Comparison of ENCODE assay signal across 39 cellular contexts in genomic region chr1:11825131-11825530, GRCh38. TPM values are rescaled to one million over a fixed set of nuclear protein-coding genes. Genes with fewer than 3 reads are reported as not detected.
"Had no signal": no experiment of that assay in that cellular context is flagged by ENCODE, and none has a peak within 500 bp of the region (broad histone marks: within the 10 kb centered on the region; RNA-seq: fewer than 3 reads in every experiment).

No MANE protein-coding gene starts in this region.

- DNase-seq: activated CD4-positive, alpha-beta memory T cell treated with anti-CD3 and anti-CD28 coated beads, Interleukin-2, amount 10 ng/mL, durations not matched to agents 7 days and 5 days; activated CD4-positive, alpha-beta T cell treated with anti-CD3 and anti-CD28 coated beads for 1 hour; activated CD4-positive, alpha-beta T cell treated with anti-CD3 and anti-CD28 coated beads for 36 hours; activated CD4-positive, alpha-beta T cell treated with anti-CD3 and anti-CD28 coated beads for 48 hours; activated CD4-positive, alpha-beta T cell treated with anti-CD3 and anti-CD28 coated beads, Interleukin-2, amount 10 ng/mL, durations not matched to agents 7 days and 5 days; activated CD4-positive, alpha-beta T cell treated with anti-CD3 and anti-CD28 coated beads, Interleukin-2, amount 50 U/mL, for 48 hours; activated CD4-positive, CD25-positive, alpha-beta regulatory T cell; activated CD8-positive, alpha-beta memory T cell treated with anti-CD3 and anti-CD28 coated beads for 24 hours; activated CD8-positive, alpha-beta memory T cell treated with anti-CD3 and anti-CD28 coated beads, Interleukin-2, amount 10 ng/mL, durations not matched to agents 7 days and 5 days; activated CD8-positive, alpha-beta memory T cell treated with anti-CD3 and anti-CD28 coated beads, Interleukin-2, amount 50 U/mL, for 48 hours; activated CD8-positive, alpha-beta T cell treated with anti-CD3 and anti-CD28 coated beads, Interleukin-2, amount 10 ng/mL, durations not matched to agents 7 days and 5 days; activated effector memory CD4-positive, alpha-beta T cell treated with Interleukin-2 at 50 U/mL for 16 hours; activated gamma-delta T cell; activated naive CD4-positive, alpha-beta T cell treated with anti-CD3 and anti-CD28 coated beads, Interleukin-2, amount 10 ng/mL, durations not matched to agents 7 days and 5 days; activated naive CD4-positive, alpha-beta T cell treated with Interleukin-2 at 50 U/mL for 16 hours; activated naive CD8-positive, alpha-beta T cell treated with anti-CD3 and anti-CD28 coated beads, Interleukin-2, amount 10 ng/mL, durations not matched to agents 7 days and 5 days; activated naive CD8-positive, alpha-beta T cell treated with anti-CD3 and anti-CD28 coated beads, Interleukin-2, amount 50 U/mL, for 24 hours; activated T-cell treated with anti-CD3 and anti-CD28 coated beads, Interleukin-2, amount 50 U/mL, for 24 hours; activated T-cell treated with anti-CD3 and anti-CD28 coated beads, Interleukin-2, amount 50 U/mL, for 48 hours; amygdala; anterior cingulate cortex; caudate nucleus; cerebellar nuclear complex; T-helper 1 cell; T-helper 2 cell; T-helper 9 cell had no signal

- H3K4me1 ChIP-seq: ascending aorta had no signal

- H3K27me3 ChIP-seq: ascending aorta, cardiac muscle cell had no signal

- H3K4me3 Mint-ChIP-seq: activated CD4-positive, alpha-beta memory T cell treated with anti-CD3 and anti-CD28 coated beads, Interleukin-2, amount 10 ng/mL, durations not matched to agents 7 days and 5 days; activated CD4-positive, alpha-beta T cell treated with anti-CD3 and anti-CD28 coated beads for 36 hours; activated CD4-positive, alpha-beta T cell treated with anti-CD3 and anti-CD28 coated beads, Interleukin-2, amount 10 ng/mL, durations not matched to agents 7 days and 5 days; activated CD8-positive, alpha-beta memory T cell treated with anti-CD3 and anti-CD28 coated beads, Interleukin-2, amount 10 ng/mL, durations not matched to agents 7 days and 5 days; activated CD8-positive, alpha-beta T cell treated with anti-CD3 and anti-CD28 coated beads, Interleukin-2, amount 10 ng/mL, durations not matched to agents 7 days and 5 days; activated naive CD4-positive, alpha-beta T cell treated with anti-CD3 and anti-CD28 coated beads, Interleukin-2, amount 10 ng/mL, durations not matched to agents 7 days and 5 days; activated naive CD4-positive, alpha-beta T cell treated with anti-CD3 and anti-CD28 coated beads, Interleukin-2, amount 50 U/mL, for 24 hours; activated naive CD8-positive, alpha-beta T cell; activated naive CD8-positive, alpha-beta T cell treated with anti-CD3 and anti-CD28 coated beads, Interleukin-2, amount 10 ng/mL, durations not matched to agents 7 days and 5 days; activated naive CD8-positive, alpha-beta T cell treated with anti-CD3 and anti-CD28 coated beads, Interleukin-2, amount 50 U/mL, for 24 hours; activated T-cell treated with anti-CD3 and anti-CD28 coated beads, Interleukin-2, amount 50 U/mL, for 24 hours; brain; central memory CD8-positive, alpha-beta T cell; T-helper 1 cell treated with Interleukin-12 subunit alpha and Interleukin-12 subunit beta and Interleukin-4 antibody, amounts not matched to agents 30 μg/mL and 1 μg/mL, for 36 hours; T-helper 2 cell treated with Interferon-gamma antibody and Interleukin-4, amounts not matched to agents 5 μg/mL and 100 μg/mL, for 36 hours had no signal

- H3K27me3 Mint-ChIP-seq: activated CD4-positive, alpha-beta memory T cell treated with anti-CD3 and anti-CD28 coated beads, Interleukin-2, amount 10 ng/mL, durations not matched to agents 7 days and 5 days; activated CD4-positive, alpha-beta T cell treated with anti-CD3 and anti-CD28 coated beads for 36 hours; activated CD4-positive, alpha-beta T cell treated with anti-CD3 and anti-CD28 coated beads, Interleukin-2, amount 10 ng/mL, durations not matched to agents 7 days and 5 days; activated CD8-positive, alpha-beta memory T cell treated with anti-CD3 and anti-CD28 coated beads, Interleukin-2, amount 10 ng/mL, durations not matched to agents 7 days and 5 days; activated naive CD4-positive, alpha-beta T cell treated with anti-CD3 and anti-CD28 coated beads, Interleukin-2, amount 10 ng/mL, durations not matched to agents 7 days and 5 days; activated naive CD4-positive, alpha-beta T cell treated with anti-CD3 and anti-CD28 coated beads, Interleukin-2, amount 50 U/mL, for 24 hours; activated naive CD8-positive, alpha-beta T cell; activated naive CD8-positive, alpha-beta T cell treated with anti-CD3 and anti-CD28 coated beads, Interleukin-2, amount 10 ng/mL, durations not matched to agents 7 days and 5 days; activated naive CD8-positive, alpha-beta T cell treated with anti-CD3 and anti-CD28 coated beads, Interleukin-2, amount 50 U/mL, for 24 hours; activated T-cell treated with anti-CD3 and anti-CD28 coated beads, Interleukin-2, amount 50 U/mL, for 24 hours; brain; central memory CD8-positive, alpha-beta T cell had no signal

- H3K9me3 ChIP-seq: ascending aorta had no signal

- H3K27ac ChIP-seq: ascending aorta, cardiac muscle cell, VCaP had no signal

- H3K27ac Mint-ChIP-seq: activated CD4-positive, alpha-beta memory T cell treated with anti-CD3 and anti-CD28 coated beads, Interleukin-2, amount 10 ng/mL, durations not matched to agents 7 days and 5 days; activated CD4-positive, alpha-beta T cell treated with anti-CD3 and anti-CD28 coated beads for 36 hours; activated CD4-positive, alpha-beta T cell treated with anti-CD3 and anti-CD28 coated beads, Interleukin-2, amount 10 ng/mL, durations not matched to agents 7 days and 5 days; activated CD8-positive, alpha-beta memory T cell treated with anti-CD3 and anti-CD28 coated beads, Interleukin-2, amount 10 ng/mL, durations not matched to agents 7 days and 5 days; activated CD8-positive, alpha-beta T cell treated with anti-CD3 and anti-CD28 coated beads, Interleukin-2, amount 10 ng/mL, durations not matched to agents 7 days and 5 days; activated naive CD4-positive, alpha-beta T cell treated with anti-CD3 and anti-CD28 coated beads, Interleukin-2, amount 10 ng/mL, durations not matched to agents 7 days and 5 days; activated naive CD4-positive, alpha-beta T cell treated with anti-CD3 and anti-CD28 coated beads, Interleukin-2, amount 50 U/mL, for 24 hours; activated naive CD8-positive, alpha-beta T cell; activated naive CD8-positive, alpha-beta T cell treated with anti-CD3 and anti-CD28 coated beads, Interleukin-2, amount 10 ng/mL, durations not matched to agents 7 days and 5 days; activated naive CD8-positive, alpha-beta T cell treated with anti-CD3 and anti-CD28 coated beads, Interleukin-2, amount 50 U/mL, for 24 hours; activated T-cell treated with anti-CD3 and anti-CD28 coated beads, Interleukin-2, amount 50 U/mL, for 24 hours; activated T-helper 2 cell treated with anti-CD3 and anti-CD28 coated beads, Interferon-gamma antibody, Interleukin-2, Interleukin-4, amounts not matched to agents 10 μg/mL and 5 μg/mL and 100 μg/mL, durations not matched to agents 14 hours and 24 hours and 36 hours; brain; T-helper 1 cell treated with Interleukin-12 subunit alpha and Interleukin-12 subunit beta and Interleukin-4 antibody, amounts not matched to agents 30 μg/mL and 1 μg/mL, for 36 hours; T-helper 2 cell treated with Interferon-gamma antibody and Interleukin-4, amounts not matched to agents 5 μg/mL and 100 μg/mL, for 36 hours had no signal

- ATAC-seq: activated CD4-positive, alpha-beta T cell treated with anti-CD3 and anti-CD28 coated beads for 36 hours; activated CD4-positive, CD25-positive, alpha-beta regulatory T cell treated with anti-CD3 and anti-CD28 coated beads, Interleukin-2, amount 50 U/mL, for 24 hours; activated CD8-positive, alpha-beta memory T cell treated with anti-CD3 and anti-CD28 coated beads, Interleukin-2, amount 10 ng/mL, durations not matched to agents 7 days and 5 days; activated CD8-positive, alpha-beta T cell treated with anti-CD3 and anti-CD28 coated beads, Interleukin-2, amount 10 ng/mL, durations not matched to agents 7 days and 5 days; activated naive CD8-positive, alpha-beta T cell treated with anti-CD3 and anti-CD28 coated beads, Interleukin-2, amount 50 U/mL, for 24 hours had no signal

- H3K36me3 Mint-ChIP-seq: activated naive CD8-positive, alpha-beta T cell had no signal

- H3K4me3 ChIP-seq: ascending aorta, cardiac muscle cell had no signal

- H3K9me3 Mint-ChIP-seq: activated CD4-positive, alpha-beta memory T cell treated with anti-CD3 and anti-CD28 coated beads, Interleukin-2, amount 10 ng/mL, durations not matched to agents 7 days and 5 days; activated CD4-positive, alpha-beta T cell treated with anti-CD3 and anti-CD28 coated beads, Interleukin-2, amount 10 ng/mL, durations not matched to agents 7 days and 5 days; activated naive CD4-positive, alpha-beta T cell treated with anti-CD3 and anti-CD28 coated beads, Interleukin-2, amount 10 ng/mL, durations not matched to agents 7 days and 5 days; activated naive CD4-positive, alpha-beta T cell treated with anti-CD3 and anti-CD28 coated beads, Interleukin-2, amount 50 U/mL, for 24 hours; activated naive CD8-positive, alpha-beta T cell treated with anti-CD3 and anti-CD28 coated beads, Interleukin-2, amount 10 ng/mL, durations not matched to agents 7 days and 5 days; activated naive CD8-positive, alpha-beta T cell treated with anti-CD3 and anti-CD28 coated beads, Interleukin-2, amount 50 U/mL, for 24 hours; activated T-cell treated with anti-CD3 and anti-CD28 coated beads, Interleukin-2, amount 50 U/mL, for 24 hours; activated T-helper 2 cell treated with anti-CD3 and anti-CD28 coated beads, Interferon-gamma antibody, Interleukin-2, Interleukin-4, amounts not matched to agents 10 μg/mL and 5 μg/mL and 100 μg/mL, durations not matched to agents 14 hours and 24 hours and 36 hours; brain; central memory CD8-positive, alpha-beta T cell; T-helper 1 cell treated with Interleukin-12 subunit alpha and Interleukin-12 subunit beta and Interleukin-4 antibody, amounts not matched to agents 30 μg/mL and 1 μg/mL, for 36 hours; T-helper 2 cell treated with Interferon-gamma antibody and Interleukin-4, amounts not matched to agents 5 μg/mL and 100 μg/mL, for 36 hours had no signal

- H3K4me1 Mint-ChIP-seq: activated CD4-positive, alpha-beta memory T cell treated with anti-CD3 and anti-CD28 coated beads, Interleukin-2, amount 10 ng/mL, durations not matched to agents 7 days and 5 days; activated CD4-positive, alpha-beta T cell treated with anti-CD3 and anti-CD28 coated beads for 36 hours; activated CD4-positive, alpha-beta T cell treated with anti-CD3 and anti-CD28 coated beads, Interleukin-2, amount 10 ng/mL, durations not matched to agents 7 days and 5 days; activated CD8-positive, alpha-beta memory T cell treated with anti-CD3 and anti-CD28 coated beads, Interleukin-2, amount 10 ng/mL, durations not matched to agents 7 days and 5 days; activated naive CD4-positive, alpha-beta T cell treated with anti-CD3 and anti-CD28 coated beads, Interleukin-2, amount 10 ng/mL, durations not matched to agents 7 days and 5 days; activated naive CD4-positive, alpha-beta T cell treated with anti-CD3 and anti-CD28 coated beads, Interleukin-2, amount 50 U/mL, for 24 hours; activated naive CD8-positive, alpha-beta T cell treated with anti-CD3 and anti-CD28 coated beads, Interleukin-2, amount 10 ng/mL, durations not matched to agents 7 days and 5 days; activated naive CD8-positive, alpha-beta T cell treated with anti-CD3 and anti-CD28 coated beads, Interleukin-2, amount 50 U/mL, for 24 hours; brain; central memory CD8-positive, alpha-beta T cell had no signal

- FAIRE-seq: bronchial epithelial cell, TTC549 had no signal

RNA-seq across cellular contexts. Expression of gene NPPA, which starts 22.5 kb away (rescaled TPM):
- total RNA-seq: activated CD4-positive, alpha-beta memory T cell treated with anti-CD3 and anti-CD28 coated beads, Interleukin-2, amount 10 ng/mL, durations not matched to agents 7 days and 5 days; activated CD4-positive, alpha-beta T cell treated with anti-CD3 and anti-CD28 coated beads for 36 hours; activated CD4-positive, alpha-beta T cell treated with anti-CD3 and anti-CD28 coated beads, Interleukin-2, amount 10 ng/mL, durations not matched to agents 7 days and 5 days; activated CD8-positive, alpha-beta memory T cell treated with anti-CD3 and anti-CD28 coated beads, Interleukin-2, amount 10 ng/mL, durations not matched to agents 7 days and 5 days; activated CD8-positive, alpha-beta T cell treated with anti-CD3 and anti-CD28 coated beads, Interleukin-2, amount 10 ng/mL, durations not matched to agents 7 days and 5 days; activated naive CD8-positive, alpha-beta T cell treated with anti-CD3 and anti-CD28 coated beads, Interleukin-2, amount 10 ng/mL, durations not matched to agents 7 days and 5 days; activated T-helper 2 cell treated with anti-CD3 and anti-CD28 coated beads, Interferon-gamma antibody, Interleukin-2, Interleukin-4, amounts not matched to agents 10 μg/mL and 5 μg/mL and 100 μg/mL, durations not matched to agents 14 hours and 24 hours and 36 hours; ascending aorta; bronchial epithelial cell had no signal

RNA-seq across cellular contexts. Expression of gene NPPB, which starts 33.6 kb away (rescaled TPM):
- total RNA-seq: activated CD4-positive, alpha-beta memory T cell treated with anti-CD3 and anti-CD28 coated beads, Interleukin-2, amount 10 ng/mL, durations not matched to agents 7 days and 5 days; activated CD4-positive, alpha-beta T cell treated with anti-CD3 and anti-CD28 coated beads for 36 hours; activated CD4-positive, alpha-beta T cell treated with anti-CD3 and anti-CD28 coated beads, Interleukin-2, amount 10 ng/mL, durations not matched to agents 7 days and 5 days; activated CD8-positive, alpha-beta memory T cell treated with anti-CD3 and anti-CD28 coated beads, Interleukin-2, amount 10 ng/mL, durations not matched to agents 7 days and 5 days; activated CD8-positive, alpha-beta T cell treated with anti-CD3 and anti-CD28 coated beads, Interleukin-2, amount 10 ng/mL, durations not matched to agents 7 days and 5 days; activated naive CD8-positive, alpha-beta T cell treated with anti-CD3 and anti-CD28 coated beads, Interleukin-2, amount 10 ng/mL, durations not matched to agents 7 days and 5 days; activated T-helper 2 cell treated with anti-CD3 and anti-CD28 coated beads, Interferon-gamma antibody, Interleukin-2, Interleukin-4, amounts not matched to agents 10 μg/mL and 5 μg/mL and 100 μg/mL, durations not matched to agents 14 hours and 24 hours and 36 hours; ascending aorta; bronchial epithelial cell had no signal
